In the genomic region with DNA sequence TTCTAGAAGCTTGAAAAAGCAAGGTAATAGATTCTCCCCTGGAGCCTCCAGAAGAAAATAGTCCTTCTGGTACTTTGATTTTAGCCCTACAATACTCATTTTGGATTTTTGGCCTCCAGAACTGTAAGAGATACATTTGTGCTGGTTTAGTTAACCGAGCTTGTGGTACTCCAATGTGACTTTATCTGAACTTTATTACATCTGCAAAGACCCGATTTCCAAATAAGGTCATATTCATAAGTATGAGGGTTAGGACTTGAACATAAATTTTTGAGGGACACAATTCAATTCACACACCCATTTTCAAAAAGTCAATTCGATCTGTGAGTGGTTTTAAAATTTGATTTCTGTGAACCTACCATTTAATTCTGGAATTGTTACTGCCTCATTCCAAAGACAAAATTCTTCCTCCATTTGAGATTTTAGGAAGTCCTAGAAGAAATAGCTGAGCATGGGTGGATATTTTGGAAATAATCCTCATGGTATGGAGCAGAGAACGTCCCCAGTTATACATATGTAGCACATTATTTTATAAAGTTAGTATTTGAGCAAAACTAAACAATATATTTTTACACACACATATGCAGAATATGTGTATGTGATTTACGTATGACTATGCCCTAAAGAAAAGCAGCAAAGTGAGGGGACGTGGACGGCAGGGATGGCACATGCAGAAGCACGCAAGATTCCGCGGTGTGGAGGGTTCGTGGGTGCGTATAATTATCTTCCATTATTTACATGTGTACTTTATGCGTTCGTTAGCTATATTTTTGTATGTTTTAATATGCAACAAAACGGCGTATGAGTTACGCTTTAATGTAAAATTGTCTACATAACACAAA, we compare ENCODE assay signal across 8 cellular contexts. TPM values are rescaled to one million over a fixed set of nuclear protein-coding genes. Genes with fewer than 3 reads are reported as not detected.
DNase-seq lines count a peak whose midpoint lies in the region; ATAC-seq, FAIRE-seq and TF ChIP-seq lines count a peak whose summit lies in the region.

No MANE protein-coding gene starts in this region.

- H3K4me3 ChIP-seq in Caco-2 (ENCODE audit: low read depth, low read length) (peak overlapping the region; percentile 73), OCI-LY3 (ENCODE audit: low read length) (peak overlapping the region; percentile 94), ectodermal cell (ENCODE audit: insufficient read depth, low read depth, low read length) (peak overlapping the region; percentile 80)

- peaks cover 14% of the 10 kb centered on the region for H3K4me1 Mint-ChIP-seq in Caco-2 (ENCODE audit: low read depth, unreplicated experiment)
- peaks cover 15 to 25% of the 10 kb centered on the region in 2 donors for H3K4me1 Mint-ChIP-seq in natural killer cell treated with Interleukin-12 subunit alpha and Interleukin-12 subunit beta and Interleukin-15 and Interleukin-18, amount 100 ng/mL, for 72 hours (ENCODE audit: low read depth in 2 of 2)

- peak in 1 of 2 experiments; percentile 5 for DNase-seq in Caco-2
- no peak for DNase-seq in natural killer cell treated with Interleukin-12 subunit alpha and Interleukin-12 subunit beta and Interleukin-15 and Interleukin-18, amount 100 ng/mL, for 72 hours (ENCODE audit: low spot score)
- no peak for DNase-seq in frontal cortex (ENCODE audit: low spot score in 2 of 2)

- intact Hi-C loops in Caco-2 (cut with micrococcal nuclease; ENCODE audit: unreplicated experiment), result loop anchor here (5.0 kb wide), 1 partner anchor 141 kb away; no protein-coding TSS in a partner anchor

- H2AFZ ChIP-seq in OCI-LY3 (ENCODE audit: low read depth, low read length), result peak overlapping the region; percentile 99

- BruUV-seq in Caco-2 (replicated peaks; lab: Mats Ljungman, UMichigan), result TSS peak; percentile 76

- H3K36me3 ChIP-seq in Caco-2 (ENCODE audit: control insufficient read depth, insufficient read depth, low read length), result no peaks in the 10 kb centered on the region
- no peaks in the 10 kb centered on the region for H3K36me3 ChIP-seq in OCI-LY3 (replicated peaks; ENCODE audit: low read depth, low read length)
- H3K36me3 ChIP-seq in ectodermal cell (ENCODE audit: control insufficient read depth, insufficient read depth, low read length), result peaks cover 3% of the 10 kb centered on the region

- no peaks in the 10 kb centered on the region for H3K27me3 Mint-ChIP-seq in Caco-2 (ENCODE audit: insufficient read depth, unreplicated experiment)
- H3K27me3 Mint-ChIP-seq in natural killer cell treated with Interleukin-12 subunit alpha and Interleukin-12 subunit beta and Interleukin-15 and Interleukin-18, amount 100 ng/mL, for 72 hours, result peaks cover 29 to 30% of the 10 kb centered on the region in 2 donors

- POLR2A ChIA-PET in Caco-2 (lab: Charles Lee), result no interaction called here

- no peak for TF ChIP-seq CTCF in Caco-2 (IDR thresholded peaks at IDR 0.05; ENCODE audit: insufficient read depth in 1 of 2, low read depth in 1 of 2, low read length in 1 of 2, severe bottlenecking in 1 of 2, unreplicated experiment in 1 of 2)
- no peak for TF ChIP-seq CTCF in OCI-LY3 (IDR thresholded peaks at IDR 0.05; ENCODE audit: low read depth, low read length)

- no peak for FAIRE-seq in frontal cortex (lab: Jason Lieb, UNC)

- H3K9me3 Mint-ChIP-seq in Caco-2 (ENCODE audit: unreplicated experiment), result no peaks in the 10 kb centered on the region
- H3K9me3 Mint-ChIP-seq in natural killer cell treated with Interleukin-12 subunit alpha and Interleukin-12 subunit beta and Interleukin-15 and Interleukin-18, amount 100 ng/mL, for 72 hours, result no peaks in the 10 kb centered on the region

- 85 to 88% methylated on average over 4 to 14 of the region's 17 CpGs for WGBS in ectodermal cell, 2 experiments

- CTCF ChIA-PET in Caco-2 (lab: Charles Lee), result no interaction called here

- peak overlapping the region; percentile 87 for H3K27ac ChIP-seq in OCI-LY3 (ENCODE audit: low read length)
- no peak overlapping the region for H3K27ac ChIP-seq in ectodermal cell (ENCODE audit: insufficient read depth, low read depth, low read length, poor library complexity, severe bottlenecking)

- H3K27me3 ChIP-seq in Caco-2 (replicated peaks; ENCODE audit: control insufficient read depth, insufficient read depth, low read length) (no peaks in the 10 kb centered on the region), OCI-LY3 (ENCODE audit: low read depth, low read length) (no peaks in the 10 kb centered on the region), ectodermal cell (ENCODE audit: control insufficient read depth, insufficient read depth, low read length, poor library complexity, severe bottlenecking) (no peaks in the 10 kb centered on the region)

- ATAC-seq in natural killer cell treated with Interleukin-12 subunit alpha and Interleukin-12 subunit beta and Interleukin-15 and Interleukin-18, amount 100 ng/mL, for 72 hours, result no peak
- no peak for ATAC-seq in HG03354 (IDR thresholded peaks at IDR 0.05; ENCODE audit: poor library complexity, severe bottlenecking, unreplicated experiment)
- ATAC-seq in GM18519 (IDR thresholded peaks at IDR 0.05; ENCODE audit: low FRiP score, unreplicated experiment), result no peak
- ATAC-seq in HG02981 (IDR thresholded peaks at IDR 0.05; ENCODE audit: unreplicated experiment), result no peak

- H3K27ac Mint-ChIP-seq in Caco-2 (ENCODE audit: unreplicated experiment), result peak overlapping the region; percentile 98
- H3K27ac Mint-ChIP-seq in natural killer cell treated with Interleukin-12 subunit alpha and Interleukin-12 subunit beta and Interleukin-15 and Interleukin-18, amount 100 ng/mL, for 72 hours, result peak overlapping the region; percentile 93 to 96

- H3K4me1 ChIP-seq in Caco-2 (0 out of 2 replicates have a peak, but pooled peaks cover 5% of the 10 kb centered on the region), OCI-LY3 (ENCODE audit: low read length) (peaks cover 15% of the 10 kb centered on the region), ectodermal cell (ENCODE audit: control insufficient read depth, insufficient read depth, low read length) (no peaks in the 10 kb centered on the region)

- H3K4me3 Mint-ChIP-seq in Caco-2 (ENCODE audit: unreplicated experiment), result peak overlapping the region; percentile 96
- H3K4me3 Mint-ChIP-seq in natural killer cell treated with Interleukin-12 subunit alpha and Interleukin-12 subunit beta and Interleukin-15 and Interleukin-18, amount 100 ng/mL, for 72 hours, result peak overlapping the region; percentile 97

- H3K9me3 ChIP-seq in Caco-2 (no peaks in the 10 kb centered on the region), OCI-LY3 (ENCODE audit: insufficient read depth, low read length) (no peaks in the 10 kb centered on the region), ectodermal cell (ENCODE audit: control insufficient read depth, low read length) (no peaks in the 10 kb centered on the region)

- H4K20me1 ChIP-seq in OCI-LY3 (ENCODE audit: insufficient read depth, low read length), result peaks cover 5% of the 10 kb centered on the region; the same call in 1 of the 2 replicates

- H3K4me2 ChIP-seq in OCI-LY3 (ENCODE audit: low read length), result peak overlapping the region; percentile 78

- peaks cover 41% of the 10 kb centered on the region for H3K79me2 ChIP-seq in OCI-LY3 (ENCODE audit: low read length)

- peaks cover 18% of the 10 kb centered on the region for H3K36me3 Mint-ChIP-seq in Caco-2 (ENCODE audit: insufficient read depth, unreplicated experiment)
- H3K36me3 Mint-ChIP-seq in natural killer cell treated with Interleukin-12 subunit alpha and Interleukin-12 subunit beta and Interleukin-15 and Interleukin-18, amount 100 ng/mL, for 72 hours, result no peaks in the 10 kb centered on the region

- H3K9ac ChIP-seq in OCI-LY3 (ENCODE audit: low read length), result peak overlapping the region; percentile 84

RNA-seq across cellular contexts. Expression of a gene that starts 0.9 kb away (rescaled TPM):
- total RNA-seq in Caco-2 (2022) (34.7 and 36.1 TPM in 2 replicates), frontal cortex (42.0 TPM)
- 22.9 TPM for polyA plus RNA-seq in ectodermal cell (2013, experiment 1 of 4)
- polyA plus RNA-seq in ectodermal cell (2013, experiment 2 of 4), result 22.2 TPM
- 20.4 TPM for polyA plus RNA-seq in ectodermal cell (2013, experiment 3 of 4)
- polyA plus RNA-seq in ectodermal cell (2013, experiment 4 of 4), result 21.6 TPM
- 10 to 100 TPM; 25.6 to 47.9 TPM for total RNA-seq in natural killer cell treated with Interleukin-12 subunit alpha and Interleukin-12 subunit beta and Interleukin-15 and Interleukin-18, amount 100 ng/mL, for 72 hours

RNA-seq across cellular contexts. Expression of a gene that starts 44.8 kb away (rescaled TPM):
- total RNA-seq in Caco-2 (2022) (3.6 and 3.9 TPM in 2 replicates), frontal cortex (14.7 TPM)
- 1.5 TPM for polyA plus RNA-seq in ectodermal cell (2013, experiment 1 of 4)
- polyA plus RNA-seq in ectodermal cell (2013, experiment 2 of 4), result 1.8 TPM
- polyA plus RNA-seq in ectodermal cell (2013, experiment 3 of 4), result 1.7 TPM
- 0.77 TPM for polyA plus RNA-seq in ectodermal cell (2013, experiment 4 of 4)
- 1 to 10 TPM; 1.4 to 1.5 TPM for total RNA-seq in natural killer cell treated with Interleukin-12 subunit alpha and Interleukin-12 subunit beta and Interleukin-15 and Interleukin-18, amount 100 ng/mL, for 72 hours
